ENCODE assay signal across 10 cellular contexts in the genomic region with DNA sequence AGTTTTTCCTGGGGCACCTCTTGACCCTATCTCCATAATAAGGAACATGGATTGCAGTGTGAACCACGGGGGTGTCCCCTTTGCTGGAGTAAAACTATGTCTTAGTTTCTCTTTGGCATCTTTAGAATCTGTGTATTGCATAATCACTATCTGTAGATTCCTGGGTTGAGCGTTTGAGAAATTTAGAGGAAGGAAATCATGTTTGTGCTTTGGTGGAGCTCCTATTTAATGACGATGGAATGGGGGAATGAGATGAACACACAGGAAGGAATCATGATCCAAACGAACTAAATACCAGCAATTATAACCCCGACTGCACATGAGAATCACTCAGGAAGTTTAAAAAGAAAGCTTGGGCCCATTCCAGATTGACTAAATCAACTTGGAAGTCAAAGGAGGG. TPM values are rescaled to one million over a fixed set of nuclear protein-coding genes. Genes with fewer than 3 reads are reported as not detected.
DNase-seq lines count a peak whose midpoint lies in the region; ATAC-seq and TF ChIP-seq lines count a peak whose summit lies in the region.
"Had no signal": no experiment of that assay in that cellular context is flagged by ENCODE, and none has a peak within 500 bp of the region (broad histone marks: within the 10 kb centered on the region; RNA-seq: fewer than 3 reads in every experiment).

No MANE protein-coding gene starts in this region.

- H3K36me3 ChIP-seq in IMR-90 (ENCODE audit: control insufficient read depth, insufficient read depth, low read length), result peaks cover 11% of the 10 kb centered on the region
- peaks cover 4 to 30% of the 10 kb centered on the region in 2 donors for H3K36me3 ChIP-seq in ascending aorta

- H3K56ac ChIP-seq in IMR-90 (ENCODE audit: extremely low read depth, insufficient read depth, low read length), result peak overlapping the region; percentile 85

- peak overlapping the region; percentile 81 for H3K4me2 ChIP-seq in IMR-90 (ENCODE audit: low read depth, low read length)

- H2AK9ac ChIP-seq in IMR-90 (replicated peaks; ENCODE audit: low read depth, low read length, poor library complexity), result peak overlapping the region; percentile 63

- peak overlapping the region; percentile 91 for H2BK15ac ChIP-seq in IMR-90 (ENCODE audit: low read depth, low read length)

- POLR2A ChIA-PET in IMR-90 (lab: Charles Lee; ENCODE audit: unreplicated experiment) (interaction anchor here (0.6 to 1.5 kb wide), 4 partner anchors 15 to 25 kb away, joined by 3 to 6 read pairs (median 4); partner anchors contain the start of gene AAAS), WTC11 (lab: Charles Lee) (interaction anchor here (2.5 kb wide), 1 partner anchor 23 kb away, joined by 8 read pairs; the partner anchor contains the start of gene AAAS)

- no CpG with 5 or more reads among the region's 5 CpGs for WGBS in IMR-90 (ENCODE audit: extremely low coverage in 2 of 2, insufficient read length in 1 of 2), 2 experiments

- H3K14ac ChIP-seq in IMR-90 (replicated peaks; ENCODE audit: low read depth, low read length), result peak overlapping the region; percentile 88

- H4K8ac ChIP-seq in IMR-90 (ENCODE audit: low read depth in 2 of 2, low read length in 2 of 2), result peak overlapping the region; percentile 83 to 90; a peak in 3 of 4 replicates

- H4K20me1 ChIP-seq in IMR-90 (ENCODE audit: insufficient read depth, low read length), result peaks cover 5% of the 10 kb centered on the region; the same call in 1 of the 2 replicates

- H2BK5ac ChIP-seq in IMR-90 (ENCODE audit: low read depth, low read length, poor library complexity, severe bottlenecking), result peak overlapping the region; percentile 91

- H3K9me3 Mint-ChIP-seq in naive B cell, result no peaks in the 10 kb centered on the region
- no peaks in the 10 kb centered on the region for H3K9me3 Mint-ChIP-seq in WTC11

- BruUV-seq in IMR-90 (replicated peaks; lab: Mats Ljungman, UMichigan), result no TSS peak

- H3K27ac Mint-ChIP-seq in naive B cell (peak overlapping the region in 4 of 6 donors; percentile 53 to 96 (median 72)), WTC11 (no peak overlapping the region)

- H3K9me1 ChIP-seq in IMR-90 (ENCODE audit: insufficient read depth, low read length), result peaks cover 10% of the 10 kb centered on the region; the same call in 1 of the 2 replicates

- peak overlapping the region; percentile 96; the same call in 1 of the 2 replicates for H3K4ac ChIP-seq in IMR-90 (ENCODE audit: low read depth, low read length)

- intact Hi-C loops in IMR-90 (cut with micrococcal nuclease), result loop anchor here (2.0 to 5.0 kb wide), 4 partner anchors 23 to 246 kb away; partner anchors contain the start of genes AAAS and TNS2
- intact Hi-C loops in ascending aorta (cut with DNase I), result loop anchor here (5.0 kb wide), 1 partner anchor 66 kb away; the partner anchor contains the start of gene RARG

- peaks cover 20 to 62% of the 10 kb centered on the region in 2 experiments for H3K79me1 ChIP-seq in IMR-90 (ENCODE audit: low read depth in 1 of 2, low read length in 2 of 2)

- peak overlapping the region; percentile 94 for H4K91ac ChIP-seq in IMR-90 (ENCODE audit: insufficient read depth, low read depth, low read length)

- peak overlapping the region; percentile 95 for H3K23ac ChIP-seq in IMR-90 (ENCODE audit: low read depth, low read length)

- no peak for TF ChIP-seq RAD21 in IMR-90 (IDR thresholded peaks at IDR 0.05; ENCODE audit: low read length)

- peaks cover 6 to 10% of the 10 kb centered on the region in 2 donors for H3K36me3 Mint-ChIP-seq in naive B cell
- H3K36me3 Mint-ChIP-seq in WTC11, result peaks cover 37% of the 10 kb centered on the region

- ATAC-seq in IMR-90 (ENCODE audit: low read depth) (peak; percentile 15), naive B cell (ENCODE audit: low read depth in 2 of 2) (no peak), GM21825 (IDR thresholded peaks at IDR 0.05; ENCODE audit: unreplicated experiment) (no peak), GM21526 (IDR thresholded peaks at IDR 0.05; ENCODE audit: low FRiP score, unreplicated experiment) (no peak), WTC11 (no peak)
- ATAC-seq: foreskin keratinocyte had no signal

- H3K27me3 Mint-ChIP-seq in naive B cell, result no peaks in the 10 kb centered on the region
- no peaks in the 10 kb centered on the region for H3K27me3 Mint-ChIP-seq in WTC11 (ENCODE audit: low read depth)

- H3K9me3 ChIP-seq in IMR-90 (ENCODE audit: control insufficient read depth, insufficient read depth, low read length) (no peaks in the 10 kb centered on the region), ascending aorta (no peaks in the 10 kb centered on the region)

- H3K27me3 ChIP-seq in IMR-90 (ENCODE audit: control insufficient read depth, insufficient read depth, low read length) (no peaks in the 10 kb centered on the region), ascending aorta (no peaks in the 10 kb centered on the region)
- H3K27me3 ChIP-seq: foreskin keratinocyte had no signal

- dilution Hi-C loops in IMR-90 (cut with HindIII; ENCODE audit: low sequenced_read_pairs, unreplicated experiment), result no loop called here

- H4K5ac ChIP-seq in IMR-90 (ENCODE audit: low read depth, low read length), result peak overlapping the region; percentile 76

- peak overlapping the region; percentile 3; the same call in 1 of the 2 replicates for H3K4me3 ChIP-seq in AG10803 (ENCODE audit: low read length)
- peak overlapping the region; percentile 4; the same call in 1 of the 2 replicates for H3K4me3 ChIP-seq in IMR-90 (ENCODE audit: insufficient read depth, low read depth, low read length)
- H3K4me3 ChIP-seq in ascending aorta, result no peak overlapping the region

- peak overlapping the region; percentile 72 for H3K18ac ChIP-seq in IMR-90 (ENCODE audit: low read depth, low read length)

- peaks cover 19% of the 10 kb centered on the region for H3K4me1 ChIP-seq in IMR-90 (ENCODE audit: control insufficient read depth, insufficient read depth, low read length)
- H3K4me1 ChIP-seq in ascending aorta, result peaks cover 10 to 31% of the 10 kb centered on the region in 2 donors

- H3K4me3 Mint-ChIP-seq in naive B cell (peak overlapping the region in 5 of 8 donors; percentile 6 to 98 (median 76)), WTC11 (no peak overlapping the region)

- peak overlapping the region; percentile 43 for H3K9ac ChIP-seq in IMR-90 (ENCODE audit: low read depth, low read length)

- peak overlapping the region; percentile 95 for H2BK120ac ChIP-seq in IMR-90 (ENCODE audit: low read depth, low read length)

- peak overlapping the region; percentile 87; the same call in 1 of the 2 replicates for H2AK5ac ChIP-seq in IMR-90 (ENCODE audit: low read depth, low read length)

- no peak for TF ChIP-seq POLR2A in IMR-90 (IDR thresholded peaks at IDR 0.05; ENCODE audit: low read depth, low read length)

- in situ Hi-C loops in IMR-90 (cut with MboI; ENCODE audit: low sequenced_read_pairs), result no loop called here

- peak overlapping the region; percentile 77; the same call in 1 of the 2 replicates for H2BK20ac ChIP-seq in IMR-90 (ENCODE audit: low read depth, low read length)

- TF ChIP-seq CTCF in AG10803 (conservative IDR thresholded peaks at IDR 0.05; ENCODE audit: low read length) (no peak), IMR-90 (conservative IDR thresholded peaks at IDR 0.05; ENCODE audit: low read depth, low read length) (no peak), ascending aorta (IDR thresholded peaks at IDR 0.05) (no peak), WTC11 (IDR thresholded peaks at IDR 0.05) (no peak)

- H3K27ac ChIP-seq in IMR-90 (ENCODE audit: insufficient read depth, low read length) (peak overlapping the region; percentile 90), ascending aorta (peak overlapping the region; percentile 57 to 69)
- H3K27ac ChIP-seq: foreskin keratinocyte had no signal

- H2AFZ ChIP-seq in IMR-90 (replicated peaks; ENCODE audit: low read length, poor library complexity), result no peak overlapping the region

- DNase-seq in AG10803 (ENCODE audit: low read depth) (peak; percentile 97), IMR-90 (peak; percentile 97), ascending aorta (ENCODE audit: low spot score in 2 of 2) (no peak), naive B cell (no peak), cortex of kidney (lab: John Stamatoyannopoulos, UW) (no peak), WTC11 (ENCODE audit: low spot score) (no peak)
- DNase-seq: activated CD4-positive, alpha-beta T cell treated with anti-CD3 and anti-CD28 coated beads for 1 hour had no signal

- CTCF ChIA-PET in IMR-90 (lab: Yijun Ruan, JAX) (interaction anchor here (0.7 to 2.1 kb wide), 4 partner anchors 23 to 253 kb away, joined by 3 to 10 read pairs (median 4); partner anchors contain the start of gene AAAS), WTC11 (lab: Charles Lee) (interaction anchor here (1.8 to 3.6 kb wide), 3 partner anchors 24 to 124 kb away, joined by 8 to 66 read pairs (median 11); partner anchors contain the start of gene AAAS)

- peaks cover 40 to 73% (median 70%) of the 10 kb centered on the region in 3 donors for H3K4me1 Mint-ChIP-seq in naive B cell
- peaks cover 28% of the 10 kb centered on the region for H3K4me1 Mint-ChIP-seq in WTC11

RNA-seq across cellular contexts. Expression of gene MYG1, which starts 1.3 kb away (rescaled TPM):
- total RNA-seq in IMR-90 (2012; rRNA removed) (47.2 and 49.8 TPM in 2 replicates), ascending aorta (27.5 TPM), WTC11 (2021) (84.7 to 93.1 TPM (median 92.8 TPM) in 3 replicates)
- polyA plus RNA-seq in IMR-90 (2012; rRNA removed) (63.7 and 73.6 TPM in 2 replicates), naive B cell (ENCODE audit: low read depth in 6 of 6) (10 to 100 TPM; 52.3 to 94.2 (median 60.4) TPM)
- 54.6 and 65.0 TPM in 2 replicates for polyA plus RNA-seq in IMR-90 (2012; cell fraction: cytosol; rRNA removed)
- polyA plus RNA-seq in IMR-90 (2012; cell fraction: nucleus; rRNA removed; ENCODE audit: low replicate concordance), result 92.8 and 136 TPM in 2 replicates

RNA-seq across cellular contexts. Expression of gene PFDN5, which starts 2.8 kb away (rescaled TPM):
- 764 and 1,011 TPM in 2 replicates for total RNA-seq in IMR-90 (2012; rRNA removed)
- 1,210 and 1,338 TPM in 2 replicates for polyA plus RNA-seq in IMR-90 (2012; rRNA removed)
- polyA plus RNA-seq in IMR-90 (2012; cell fraction: cytosol; rRNA removed), result 519 and 1,135 TPM in 2 replicates
- polyA plus RNA-seq in IMR-90 (2012; cell fraction: nucleus; rRNA removed; ENCODE audit: low replicate concordance), result 360 and 1,957 TPM in 2 replicates
- total RNA-seq in ascending aorta, result 187 TPM
- polyA plus RNA-seq in naive B cell (ENCODE audit: low read depth in 6 of 6), result 1,000 to 10,000 TPM; 1,564 to 1,943 (median 1,771) TPM
- total RNA-seq in WTC11 (2021), result 263 to 286 TPM (median 270 TPM) in 3 replicates

RNA-seq across cellular contexts. Expression of gene AAAS, which starts 23.3 kb away (rescaled TPM):
- total RNA-seq in IMR-90 (2012; rRNA removed) (37.5 and 44.6 TPM in 2 replicates), ascending aorta (21.2 TPM), WTC11 (2021) (95.8 to 104 TPM (median 98.9 TPM) in 3 replicates)
- polyA plus RNA-seq in IMR-90 (2012; rRNA removed) (67.1 and 71.9 TPM in 2 replicates), naive B cell (ENCODE audit: low read depth in 6 of 6) (10 to 100 TPM; 34.9 to 49.9 (median 38.5) TPM)
- 45.2 and 62.4 TPM in 2 replicates for polyA plus RNA-seq in IMR-90 (2012; cell fraction: cytosol; rRNA removed)
- 345 TPM in 2 replicates for polyA plus RNA-seq in IMR-90 (2012; cell fraction: nucleus; rRNA removed; ENCODE audit: low replicate concordance)

RNA-seq across cellular contexts. Expression of gene ESPL1, which starts 30.1 kb away (rescaled TPM):
- total RNA-seq in IMR-90 (2012; rRNA removed) (5.6 and 6.5 TPM in 2 replicates), ascending aorta (not detected), WTC11 (2021) (41.5 to 61.4 TPM (median 48.5 TPM) in 3 replicates)
- polyA plus RNA-seq in IMR-90 (2012; rRNA removed) (8.6 and 9.2 TPM in 2 replicates), naive B cell (ENCODE audit: low read depth in 6 of 6) (under 1 TPM in 3 of 6 donors, not detected in 3; 0.12 to 0.40 (median 0.23) TPM)
- 3.7 and 4.6 TPM in 2 replicates for polyA plus RNA-seq in IMR-90 (2012; cell fraction: cytosol; rRNA removed)
- 19.5 and 33.8 TPM in 2 replicates for polyA plus RNA-seq in IMR-90 (2012; cell fraction: nucleus; rRNA removed; ENCODE audit: low replicate concordance)

RNA-seq across cellular contexts. Expression of gene SP7, which starts 38.0 kb away (rescaled TPM):
- total RNA-seq in IMR-90 (2012; rRNA removed) (not detected in 2 replicates), ascending aorta (not detected), WTC11 (2021) (0.09 TPM in 1 of 3 replicates, not detected in the others)
- polyA plus RNA-seq in IMR-90 (2012; rRNA removed) (not detected in 2 replicates), naive B cell (ENCODE audit: low read depth in 6 of 6) (under 1 TPM in 3 of 6 donors, not detected in 3; 0.17 to 0.33 (median 0.27) TPM)
- polyA plus RNA-seq in IMR-90 (2012; cell fraction: cytosol; rRNA removed), result not detected in 2 replicates
- not detected in 2 replicates for polyA plus RNA-seq in IMR-90 (2012; cell fraction: nucleus; rRNA removed; ENCODE audit: low replicate concordance)
- total RNA-seq: foreskin keratinocyte had no signal
- polyA plus RNA-seq: foreskin keratinocyte had no signal

Comparison
In these comparisons a context has a peak if more than half of its experiments do, and no peak if none do; other contexts are left out.
1. DNase-seq: peak in AG10803 (single experiment) and IMR-90 (single experiment); none in ascending aorta (0 of 2), naive B cell (single experiment), cortex of kidney (single experiment) and WTC11 (single experiment).
2. H3K4me3 ChIP-seq: peak in AG10803 (single experiment) and IMR-90 (single experiment); none in ascending aorta (0 of 2).